11 cellular contexts compared by ENCODE assay signal in genomic region chr1:208239518-208240381, GRCh38. TPM values are rescaled to one million over a fixed set of nuclear protein-coding genes. Genes with fewer than 3 reads are reported as not detected.
DNase-seq lines count a peak whose midpoint lies in the region; ATAC-seq, FAIRE-seq and TF ChIP-seq lines count a peak whose summit lies in the region.
"Had no signal": no experiment of that assay in that cellular context is flagged by ENCODE, and none has a peak within 500 bp of the region (broad histone marks: within the 10 kb centered on the region; RNA-seq: fewer than 3 reads in every experiment).

No MANE protein-coding gene starts in this region.

- peak overlapping the region; percentile 97 for H3K9ac ChIP-seq in endothelial cell of umbilical vein (replicated peaks; ENCODE audit: extremely low read depth, insufficient read depth, low read length)

- CTCF ChIA-PET in endothelial cell of umbilical vein (lab: Charles Lee): interaction anchor here (0.6 to 15.2 kb wide), 23 partner anchors 10 to 371 kb away, joined by 3 to 714 read pairs (median 6); no protein-coding TSS in a partner anchor

- TF ChIP-seq CTCF in cardiac muscle cell (IDR thresholded peaks at IDR 0.05; ENCODE audit: low read depth, low read length) (no peak), endothelial cell of umbilical vein (IDR thresholded peaks at IDR 0.05; ENCODE audit: extremely low read depth in 1 of 2, insufficient read depth in 1 of 2, low read depth in 1 of 2, low read length in 2 of 2) (no peak), type B pancreatic cell (conservative IDR thresholded peaks at IDR 0.05) (no peak)

- no TSS peak for BruUV-seq in endothelial cell of umbilical vein (replicated peaks; lab: Mats Ljungman, UMichigan)

- H3K4me1 ChIP-seq in cardiac muscle cell (ENCODE audit: low read depth): peaks cover 66% of the 10 kb centered on the region
- peaks cover 69% of the 10 kb centered on the region for H3K4me1 ChIP-seq in endothelial cell of umbilical vein (ENCODE audit: control insufficient read depth, extremely low read depth, insufficient read depth, low read length)
- H3K4me1 ChIP-seq in muscle layer of duodenum (ENCODE audit: control insufficient read depth in 1 of 2, insufficient read depth in 2 of 2, low read length in 2 of 2): peaks cover 58 to 59% of the 10 kb centered on the region in 2 donors

- peak overlapping the region; percentile 81 for H3K27ac Mint-ChIP-seq in type B pancreatic cell

- H3K4me3 Mint-ChIP-seq in type B pancreatic cell: peak overlapping the region; percentile 94

- peak overlapping the region; percentile 90 for H3K4me2 ChIP-seq in endothelial cell of umbilical vein (ENCODE audit: insufficient read depth, low read length)

- no peaks in the 10 kb centered on the region for H3K27me3 Mint-ChIP-seq in type B pancreatic cell

- no peaks in the 10 kb centered on the region for H3K9me3 ChIP-seq in cardiac muscle cell (ENCODE audit: low read depth)
- no peaks in the 10 kb centered on the region for H3K9me3 ChIP-seq in endothelial cell of umbilical vein (replicated peaks; ENCODE audit: control insufficient read depth, insufficient read depth, low read length)
- H3K9me3 ChIP-seq in muscle layer of duodenum (ENCODE audit: control insufficient read depth in 1 of 2, low read length in 2 of 2): no peaks in the 10 kb centered on the region
- H3K9me3 ChIP-seq: suprapubic skin had no signal

- no peaks in the 10 kb centered on the region for H4K20me1 ChIP-seq in endothelial cell of umbilical vein (replicated peaks; ENCODE audit: control insufficient read depth, extremely low read depth, insufficient read depth, low read length)

- no peak for ATAC-seq in left ventricle myocardium superior
- ATAC-seq in GM19023 (IDR thresholded peaks at IDR 0.05; ENCODE audit: unreplicated experiment): no peak

- peak; percentile 42 for FAIRE-seq in endothelial cell of umbilical vein (lab: Jason Lieb, UNC)

- intact Hi-C loops in left ventricle myocardium superior (cut with micrococcal nuclease): loop anchor here (10.0 kb wide), 2 partner anchors 105 to 215 kb away; no protein-coding TSS in a partner anchor
- intact Hi-C loops in endothelial cell of umbilical vein (cut with micrococcal nuclease): loop anchor here (1.0 to 10.0 kb wide), 11 partner anchors 38 to 965 kb away; partner anchors contain the start of gene CD46

- H3K27ac ChIP-seq in cardiac muscle cell: peak overlapping the region; percentile 12
- H3K27ac ChIP-seq in endothelial cell of umbilical vein (ENCODE audit: insufficient read depth, low read depth, low read length): peak overlapping the region; percentile 74
- H3K27ac ChIP-seq in muscle layer of duodenum (ENCODE audit: low read length): peak overlapping the region; percentile 72
- H3K27ac ChIP-seq: suprapubic skin had no signal

- no peak overlapping the region for H2AFZ ChIP-seq in endothelial cell of umbilical vein (ENCODE audit: low read depth, low read length)

- no peak overlapping the region for H3K4me3 ChIP-seq in cardiac muscle cell
- H3K4me3 ChIP-seq in endothelial cell of umbilical vein (replicated peaks in 1 of 3; ENCODE audit: insufficient read depth in 1 of 3, low read depth in 1 of 3, low read length in 3 of 3): peak overlapping the region in 2 of 3 experiments; percentile 91 to 96
- H3K4me3 ChIP-seq in muscle layer of duodenum (ENCODE audit: low read depth in 1 of 2, low read length in 2 of 2): peak overlapping the region; percentile 10 to 49
- H3K4me3 ChIP-seq: suprapubic skin had no signal

- POLR2A ChIA-PET in endothelial cell of umbilical vein (lab: Charles Lee): interaction anchor here (0.5 to 2.5 kb wide), 2 partner anchors 19 to 32 kb away, joined by 5 to 8 read pairs; no protein-coding TSS in a partner anchor

- H3K27me3 ChIP-seq in cardiac muscle cell (no peaks in the 10 kb centered on the region), endothelial cell of umbilical vein (ENCODE audit: control insufficient read depth in 2 of 2, insufficient read depth in 2 of 2, low read length in 2 of 2) (no peaks in the 10 kb centered on the region), muscle layer of duodenum (ENCODE audit: low read depth, low read length) (no peaks in the 10 kb centered on the region)
- H3K27me3 ChIP-seq: suprapubic skin had no signal

- DNase-seq in cardiac muscle cell (ENCODE audit: low read depth in 1 of 2, low spot score in 1 of 2) (no peak), left ventricle myocardium superior (no peak), endothelial cell of umbilical vein (ENCODE audit: low read depth, low spot score) (peak; percentile 35), type B pancreatic cell (ENCODE audit: extremely low spot score, unreplicated experiment) (no peak), EL (no peak), NCI-H345 treated with DMSO at 0.1 percent for 48 hours (lab: John Stamatoyannopoulos, UW; ENCODE audit: unreplicated experiment) (no peak)
- DNase-seq: NCI-H1048; stimulated activated CD4-positive, alpha-beta T cell treated with anti-CD3 and anti-CD28 coated beads, Interleukin-4, amount 100 ng/mL, for 24 hours had no signal

- peaks cover 74% of the 10 kb centered on the region for H3K4me1 Mint-ChIP-seq in type B pancreatic cell (ENCODE audit: unreplicated experiment)

- no peaks in the 10 kb centered on the region for H3K9me1 ChIP-seq in endothelial cell of umbilical vein (replicated peaks; ENCODE audit: control insufficient read depth, extremely low read depth, insufficient read depth, low read length)

- dilution Hi-C loops in endothelial cell of umbilical vein (cut with MboI; ENCODE audit: extremely low pct_ligation_motif_present, low sequenced_read_pairs): loop anchor here (5.0 to 25.0 kb wide), 2 partner anchors 57 to 102 kb away; no protein-coding TSS in a partner anchor

- no peaks in the 10 kb centered on the region for H3K9me3 Mint-ChIP-seq in type B pancreatic cell

- H3K79me2 ChIP-seq in endothelial cell of umbilical vein (ENCODE audit: control insufficient read depth, insufficient read depth, low read length): peaks cover 97% of the 10 kb centered on the region

- H3K36me3 ChIP-seq in cardiac muscle cell (no peaks in the 10 kb centered on the region), endothelial cell of umbilical vein (ENCODE audit: control insufficient read depth in 2 of 2, extremely low read depth in 1 of 2, insufficient read depth in 2 of 2, low read length in 2 of 2) (peaks cover 0 to 8% of the 10 kb centered on the region in 2 experiments), muscle layer of duodenum (ENCODE audit: control insufficient read depth in 1 of 2, insufficient read depth in 2 of 2, low read length in 2 of 2) (no peaks in the 10 kb centered on the region)
- H3K36me3 ChIP-seq: suprapubic skin had no signal

- peaks cover 3% of the 10 kb centered on the region for H3K36me3 Mint-ChIP-seq in type B pancreatic cell

- TF ChIP-seq POLR2A in endothelial cell of umbilical vein (IDR thresholded peaks at IDR 0.05; ENCODE audit: low read depth, low read length): peak; percentile 3

TF ChIP-seq in endothelial cell of umbilical vein, 7 proteins besides CTCF, POLR2A, EP300 and RAD21:
- TF ChIP-seq MYC (IDR thresholded peaks at IDR 0.05; ENCODE audit: low read depth, low read length): no peak
- TF ChIP-seq POLR2AphosphoS5 (IDR thresholded peaks at IDR 0.05; ENCODE audit: insufficient read depth, low read depth, low read length): peak; percentile 41
- TF ChIP-seq JUN (IDR thresholded peaks at IDR 0.05; ENCODE audit: borderline replicate concordance, insufficient read depth, insufficient read length, low read depth): no peak
- no peak for TF ChIP-seq GATA2 (IDR thresholded peaks at IDR 0.05; ENCODE audit: insufficient read depth, insufficient read length, low read depth, low read length)
- TF ChIP-seq, protein P1, sequence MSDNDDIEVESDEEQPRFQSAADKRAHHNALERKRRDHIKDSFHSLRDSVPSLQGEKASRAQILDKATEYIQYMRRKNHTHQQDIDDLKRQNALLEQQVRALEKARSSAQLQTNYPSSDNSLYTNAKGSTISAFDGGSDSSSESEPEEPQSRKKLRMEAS (IDR thresholded peaks at IDR 0.05; ENCODE audit: insufficient read depth, insufficient read length): no peak
- no peak for TF ChIP-seq FOS (IDR thresholded peaks at IDR 0.05; ENCODE audit: borderline replicate concordance, insufficient read depth, low read length)
- no peak for TF ChIP-seq EZH2 (IDR thresholded peaks at IDR 0.05; ENCODE audit: borderline replicate concordance, low read depth, low read length, severe bottlenecking)
TF ChIP-seq in endothelial cell of umbilical vein: peak in this region for 1.

RNA-seq across cellular contexts. Expression of gene PLXNA2, which starts 4.4 kb away (rescaled TPM):
- total RNA-seq in cardiac muscle cell: 35.1 and 55.3 TPM in 2 replicates
- 23.2 and 35.6 TPM in 2 replicates for polyA plus RNA-seq in cardiac muscle cell
- 12.1 TPM for total RNA-seq in left ventricle myocardium superior
- 229 and 302 TPM in 2 replicates for total RNA-seq in endothelial cell of umbilical vein
- 42.6 and 43.3 TPM in 2 replicates for polyA plus RNA-seq in endothelial cell of umbilical vein
- 45.8 and 46.2 TPM in 2 replicates for polyA plus RNA-seq in endothelial cell of umbilical vein (2011; cell fraction: cytosol; rRNA removed)
- 246 and 252 TPM in 2 replicates for polyA plus RNA-seq in endothelial cell of umbilical vein (2011; cell fraction: nucleus; rRNA removed)
- polyA plus RNA-seq in endothelial cell of umbilical vein (2012): 71.3 and 100 TPM in 2 replicates
- polyA minus RNA-seq in endothelial cell of umbilical vein: 148 and 179 TPM in 2 replicates
- 4.7 TPM for polyA minus RNA-seq in endothelial cell of umbilical vein (2011; cell fraction: cytosol; rRNA and poly(A)+ RNA removed)
- 206 and 227 TPM in 2 replicates for polyA minus RNA-seq in endothelial cell of umbilical vein (2011; cell fraction: nucleus; rRNA and poly(A)+ RNA removed)
- 80.1 and 120 TPM in 2 replicates for total RNA-seq in type B pancreatic cell (ENCODE audit: low replicate concordance)

Comparison
In these comparisons a context has a peak if more than half of its experiments do, and no peak if none do; other contexts are left out.
1. H3K27ac ChIP-seq: peak in every context shown above with its lines; median percentile 74 in endothelial cell of umbilical vein; 72 in muscle layer of duodenum; 12 in cardiac muscle cell.